9 cellular contexts compared by ENCODE assay signal in genomic region chr15:98785796-98786581, GRCh38.
DNase-seq lines count a peak whose midpoint lies in the region; ATAC-seq and TF ChIP-seq lines count a peak whose summit lies in the region.
"Had no signal": no experiment of that assay in that cellular context is flagged by ENCODE, and none has a peak within 500 bp of the region (broad histone marks: within the 10 kb centered on the region; RNA-seq: fewer than 3 reads in every experiment).

No MANE protein-coding gene starts in this region.

- H3F3A ChIP-seq in PC-3 (ENCODE audit: low read length, unreplicated experiment), result no peaks in the 10 kb centered on the region

- H2AFZ ChIP-seq in PC-3 (ENCODE audit: low read length), result no peak overlapping the region

- peak overlapping the region; percentile 30 for H3K4me3 ChIP-seq in BE2C (ENCODE audit: low read depth, low read length)
- H3K4me3 ChIP-seq in PC-3 (ENCODE audit: low read length), result no peak overlapping the region
- H3K4me3 ChIP-seq: thoracic aorta had no signal

- no peaks in the 10 kb centered on the region for H3K36me3 ChIP-seq in BE2C
- no peaks in the 10 kb centered on the region for H3K36me3 ChIP-seq in PC-3 (ENCODE audit: low read depth, low read length)
- H3K36me3 ChIP-seq: thoracic aorta had no signal

- peaks cover 54% of the 10 kb centered on the region for H3K4me1 ChIP-seq in BE2C
- peaks cover 10% of the 10 kb centered on the region; the same call in 1 of the 2 replicates for H3K4me1 ChIP-seq in PC-3 (ENCODE audit: insufficient read depth, low read length)

- intact Hi-C loops in PC-3 (cut with micrococcal nuclease), result no loop called here

- H3K9ac ChIP-seq in PC-3 (ENCODE audit: low read length), result no peak overlapping the region

- H3K4me2 ChIP-seq in PC-3 (ENCODE audit: low read length), result no peak overlapping the region

- TF ChIP-seq CTCF in BE2C (IDR thresholded peaks at IDR 0.05; ENCODE audit: low read depth, low read length) (peak; percentile 24; the same call in 1 of the 2 replicates), RWPE1 (conservative IDR thresholded peaks at IDR 0.05; ENCODE audit: low read depth) (no peak), PC-3 (conservative IDR thresholded peaks at IDR 0.05; ENCODE audit: low read depth, low read length) (no peak)

- POLR2A ChIA-PET in RWPE1 (lab: Yijun Ruan, JAX; ENCODE audit: low non-redundant PET) (no interaction called here), PC-3 (lab: Charles Lee; ENCODE audit: unreplicated experiment) (no interaction called here)

- H3K9me3 ChIP-seq in BE2C, result no peaks in the 10 kb centered on the region
- H3K9me3 ChIP-seq in PC-3 (ENCODE audit: low read length), result no peaks in the 10 kb centered on the region
- H3K9me3 ChIP-seq: thoracic aorta had no signal

- no peaks in the 10 kb centered on the region for H3K79me2 ChIP-seq in PC-3 (ENCODE audit: low read length)

- H4K20me1 ChIP-seq in PC-3 (ENCODE audit: low read length), result no peaks in the 10 kb centered on the region

- no peaks in the 10 kb centered on the region for H3K9me2 ChIP-seq in PC-3 (replicated peaks; ENCODE audit: low read length)

- no peaks in the 10 kb centered on the region for H3K27me3 ChIP-seq in BE2C
- H3K27me3 ChIP-seq in PC-3 (ENCODE audit: low read length), result no peaks in the 10 kb centered on the region

- ATAC-seq in GM19468 (IDR thresholded peaks at IDR 0.05; ENCODE audit: extremely low read depth, unreplicated experiment), result peak; percentile 69
- ATAC-seq in HG03571 (IDR thresholded peaks at IDR 0.05; ENCODE audit: unreplicated experiment), result peak; percentile 79
- ATAC-seq in esophagus mucosa, result no peak
- ATAC-seq in PC-3, result no peak

- CTCF ChIA-PET in RWPE1 (lab: Yijun Ruan, JAX), result interaction anchor here (0.7 kb wide), 1 partner anchor 11 kb away, joined by 4 read pairs; no protein-coding TSS in a partner anchor
- CTCF ChIA-PET in PC-3 (lab: Charles Lee), result no interaction called here

- BruUV-seq in PC-3 (replicated peaks; lab: Mats Ljungman, UMichigan), result no TSS peak

- H3K27ac ChIP-seq in RWPE1, result no peak overlapping the region
- H3K27ac ChIP-seq in PC-3 (ENCODE audit: low read length), result no peak overlapping the region
- H3K27ac ChIP-seq: thoracic aorta had no signal

- DNase-seq in BE2C (peak; percentile 78), glomerular visceral epithelial cell (ENCODE audit: extremely low spot score) (peak; percentile 63), SW 1271 (lab: John Stamatoyannopoulos, UW) (no peak), RWPE1 (ENCODE audit: low spot score) (no peak), PC-3 (no peak)

Comparison
In these comparisons a context has a peak if more than half of its experiments do, and no peak if none do; other contexts are left out.
1. DNase-seq: peak in BE2C (single experiment) and glomerular visceral epithelial cell (single experiment); none in SW 1271 (0 of 2), RWPE1 (single experiment) and PC-3 (single experiment).
2. ATAC-seq: peak in GM19468 (single experiment) and HG03571 (single experiment); none in esophagus mucosa (single experiment) and PC-3 (single experiment).